8 cellular contexts compared by ENCODE assay signal in the genomic region with DNA sequence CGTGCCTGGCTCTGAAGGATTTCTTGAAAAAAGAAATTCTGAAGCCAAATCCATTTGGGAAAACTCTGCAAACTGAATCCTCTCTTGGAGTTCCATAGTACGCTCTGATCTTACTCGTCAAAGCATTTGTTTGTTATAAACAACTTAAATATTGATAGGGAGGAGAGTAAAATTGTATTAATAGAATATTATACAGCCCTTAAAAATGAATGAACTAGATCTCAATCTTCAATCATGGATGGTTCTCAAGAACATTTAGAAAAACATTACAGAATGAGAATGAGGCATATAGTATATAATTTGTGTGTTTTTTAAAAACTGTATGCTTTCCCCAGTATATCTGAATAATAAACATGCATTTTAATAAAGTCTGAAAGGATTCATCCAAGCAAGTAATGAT. TPM values are rescaled to one million over a fixed set of nuclear protein-coding genes. Genes with fewer than 3 reads are reported as not detected.
"Had no signal": no experiment of that assay in that cellular context is flagged by ENCODE, and none has a peak within 500 bp of the region (broad histone marks: within the 10 kb centered on the region; RNA-seq: fewer than 3 reads in every experiment).

No MANE protein-coding gene starts in this region.

- H3K4me3 ChIP-seq: GM12878 had no signal

- FAIRE-seq: G401.6, GM12878, GM12891, GM12892, GM18507 had no signal

- DNase-seq: GDM1, GF-D8 had no signal

- ATAC-seq: GM12878 had no signal

RNA-seq across cellular contexts. Expression of gene PXT1, which starts 25.0 kb away (rescaled TPM):
- total RNA-seq: G401 had no signal
